ENCODE assay signal across 6 cellular contexts in genomic region chr11:503179-503981, GRCh38. TPM values are rescaled to one million over a fixed set of nuclear protein-coding genes. Genes with fewer than 3 reads are reported as not detected.
DNase-seq lines count a peak whose midpoint lies in the region; ATAC-seq and TF ChIP-seq lines count a peak whose summit lies in the region.

No MANE protein-coding gene starts in this region.

- POLR2A ChIA-PET in RWPE1 (lab: Yijun Ruan, JAX; ENCODE audit: low non-redundant PET), result interaction anchor here (1.0 kb wide), 1 partner anchor 43 kb away, joined by 3 read pairs; no protein-coding TSS in a partner anchor

- intact Hi-C loops in heart left ventricle (cut with DNase I), result loop anchor here in 5 of 10 donors (5.0 to 10.0 kb wide), 5 partner anchors 36 to 299 kb away; partner anchors contain the start of genes PTDSS2 (in 2 of the 5), BET1L (in 1 of the 5), IFITM2 (in 1 of the 5) and RIC8A (in 1 of the 5)

- CTCF ChIA-PET in RWPE1 (lab: Yijun Ruan, JAX), result interaction anchor here (0.7 kb wide), 1 partner anchor 55 kb away, joined by 3 read pairs; no protein-coding TSS in a partner anchor

- peak overlapping the region in 11 of 12 donors; percentile 47 to 95 (median 63) for H3K4me3 ChIP-seq in heart left ventricle
- H3K4me3 ChIP-seq in tibial nerve, result peak overlapping the region in 3 of 4 donors; percentile 36 to 75 (median 46)

- no peaks in the 10 kb centered on the region for H3K9me3 ChIP-seq in heart left ventricle
- no peaks in the 10 kb centered on the region for H3K9me3 ChIP-seq in tibial nerve

- H3K36me3 ChIP-seq in heart left ventricle (peaks cover 0 to 37% (median 34%) of the 10 kb centered on the region in 9 donors), tibial nerve (peaks cover 5 to 41% (median 23%) of the 10 kb centered on the region in 3 donors)

- no peak for TF ChIP-seq CTCF in RWPE1 (conservative IDR thresholded peaks at IDR 0.05; ENCODE audit: low read depth)
- no peak for TF ChIP-seq CTCF in heart left ventricle (IDR thresholded peaks at IDR 0.05)
- TF ChIP-seq CTCF in tibial nerve (IDR thresholded peaks at IDR 0.05), result no peak

- DNase-seq in AML-193 (lab: John Stamatoyannopoulos, UW), result peak; percentile 79 to 88
- peak; percentile 23 for DNase-seq in RWPE1 (ENCODE audit: low spot score)
- peak in 2 of 5 donors; percentile 64 to 66 for DNase-seq in heart left ventricle
- peak in 1 of 2 donors; percentile 51 for DNase-seq in tibial nerve (ENCODE audit: low spot score in 2 of 2)
- DNase-seq in RPMI8226, result no peak

- H3K27me3 ChIP-seq in heart left ventricle (no peaks in the 10 kb centered on the region), tibial nerve (no peaks in the 10 kb centered on the region)

- no peak for TF ChIP-seq EP300 in tibial nerve (IDR thresholded peaks at IDR 0.05)

- ATAC-seq in heart left ventricle (no peak), GM19328 (IDR thresholded peaks at IDR 0.05; ENCODE audit: unreplicated experiment) (no peak)

- TF ChIP-seq POLR2A in heart left ventricle (IDR thresholded peaks at IDR 0.05) (no peak), tibial nerve (IDR thresholded peaks at IDR 0.05) (no peak)

- H3K4me1 ChIP-seq in heart left ventricle, result peaks cover 8 to 86% (median 53%) of the 10 kb centered on the region in 12 donors
- peaks cover 0 to 56% (median 44%) of the 10 kb centered on the region in 4 donors for H3K4me1 ChIP-seq in tibial nerve

- WGBS in heart left ventricle, 4 donors, result 56 to 88% (median 66%) methylated on average over 5 to 24 of the region's 24 CpGs
- 47 to 50% methylated on average over 20 to 23 of the region's 24 CpGs for WGBS in tibial nerve, 2 donors

- H3K27ac ChIP-seq in RWPE1 (peak overlapping the region; percentile 98), heart left ventricle (peak overlapping the region in 11 of 12 donors; percentile 77 to 100 (median 81)), tibial nerve (peak overlapping the region; percentile 97 to 99 (median 98))

RNA-seq across cellular contexts. Expression of gene RNH1, which starts 3.7 kb away (rescaled TPM):
- total RNA-seq in heart left ventricle (100 to 1,000 TPM; 132 to 247 (median 158) TPM), tibial nerve (100 to 1,000 TPM; 220 to 303 (median 281) TPM)
- 100 to 1,000 TPM in 1 of 2 donors, 10 to 100 TPM in 1; 58.2 to 207 TPM for polyA plus RNA-seq in heart left ventricle

RNA-seq across cellular contexts. Expression of gene HRAS, which starts 32.0 kb away (rescaled TPM):
- total RNA-seq in heart left ventricle (10 to 100 TPM; 44.0 to 65.4 (median 55.6) TPM), tibial nerve (10 to 100 TPM; 64.3 to 71.1 (median 68.1) TPM)
- polyA plus RNA-seq in heart left ventricle, result 10 to 100 TPM; 83.3 to 99.3 TPM

RNA-seq across cellular contexts. Expression of gene LRRC56, which starts 33.9 kb away (rescaled TPM):
- total RNA-seq in heart left ventricle, result under 1 TPM in 7 of 9 donors, not detected in 2; 0.07 to 0.35 (median 0.20) TPM
- under 1 TPM; 0.19 to 0.30 TPM for polyA plus RNA-seq in heart left ventricle
- total RNA-seq in tibial nerve, result 1 to 10 TPM in 1 of 4 donors, under 1 TPM in 2, not detected in 1; 0.22 to 1.4 (median 0.60) TPM

RNA-seq across cellular contexts. Expression of gene PTDSS2, which starts 53.3 kb away (rescaled TPM):
- 10 to 100 TPM; 20.3 to 43.0 (median 25.7) TPM for total RNA-seq in heart left ventricle
- polyA plus RNA-seq in heart left ventricle, result 10 to 100 TPM; 33.1 to 36.2 TPM
- 100 to 1,000 TPM in 1 of 4 donors, 10 to 100 TPM in 3; 54.2 to 100 (median 63.9) TPM for total RNA-seq in tibial nerve

RNA-seq across cellular contexts. Expression of gene LMNTD2, which starts 57.2 kb away (rescaled TPM):
- total RNA-seq in heart left ventricle (1 to 10 TPM in 2 of 9 donors, under 1 TPM in 5, not detected in 2; 0.10 to 1.6 (median 0.36) TPM), tibial nerve (1 to 10 TPM; 1.3 to 5.9 (median 3.2) TPM)
- under 1 TPM; 0.32 to 0.53 TPM for polyA plus RNA-seq in heart left ventricle
